ENCODE assay signal across 10 cellular contexts in the genomic region with DNA sequence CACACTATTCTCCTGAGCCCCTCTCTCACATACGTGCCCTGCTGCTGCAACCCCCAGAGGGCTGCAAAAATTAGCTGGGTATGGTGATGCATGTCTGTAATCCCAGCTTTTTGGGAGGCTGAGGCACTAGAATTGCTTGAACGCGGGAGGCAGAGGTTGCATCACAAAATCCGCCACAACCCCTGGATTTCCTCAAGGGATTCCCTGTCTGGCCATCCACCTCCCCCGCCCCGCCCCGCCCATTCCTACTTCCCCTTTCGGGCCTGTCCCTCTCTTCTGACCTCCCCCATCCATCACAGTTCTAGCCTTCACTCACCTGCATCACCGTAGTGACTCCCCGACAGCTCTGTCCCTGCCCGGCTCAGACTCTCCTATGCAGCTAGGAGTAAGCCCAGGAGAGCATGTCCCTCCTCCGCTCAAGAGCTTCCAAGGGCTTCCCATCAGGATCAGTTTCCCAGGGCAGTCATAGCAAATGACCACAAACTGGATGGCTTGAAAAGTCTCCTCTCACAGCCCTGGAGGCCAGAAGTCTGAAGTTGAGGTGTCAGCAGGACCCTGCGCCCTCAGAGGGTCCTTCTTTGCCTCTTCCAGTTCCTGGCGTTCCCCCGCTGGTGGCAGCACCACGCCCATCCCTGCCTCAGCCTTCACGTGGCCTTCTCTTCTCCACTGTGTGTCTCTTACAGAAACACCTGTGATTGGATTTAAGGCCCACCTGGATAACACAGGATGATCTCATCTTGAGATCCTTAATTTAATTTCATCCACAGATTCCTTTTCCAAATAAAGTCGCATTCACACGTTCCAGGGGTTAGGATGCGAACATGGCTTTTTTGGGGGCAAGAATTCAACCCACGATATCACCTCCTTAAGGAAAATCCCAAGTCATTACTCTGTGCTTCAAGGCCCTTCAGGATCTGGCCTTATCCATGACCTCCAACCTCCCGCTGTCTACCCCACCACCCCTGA.
DNase-seq lines count a peak whose midpoint lies in the region; ATAC-seq and TF ChIP-seq lines count a peak whose summit lies in the region.
"Had no signal": no experiment of that assay in that cellular context is flagged by ENCODE, and none has a peak within 500 bp of the region (broad histone marks: within the 10 kb centered on the region; RNA-seq: fewer than 3 reads in every experiment).

No MANE protein-coding gene starts in this region.

- H3K4me3 ChIP-seq in choroid plexus epithelial cell (ENCODE audit: low read depth, low read length): no peak overlapping the region
- no peak overlapping the region for H3K4me3 ChIP-seq in parathyroid adenoma (ENCODE audit: low read depth, low read length)

- TF ChIP-seq CTCF in choroid plexus epithelial cell (conservative IDR thresholded peaks at IDR 0.05; ENCODE audit: low read depth, low read length) (peak; percentile 15), parathyroid adenoma (IDR thresholded peaks at IDR 0.05) (no peak)

- no peak overlapping the region for H2AFZ ChIP-seq in parathyroid adenoma

- H3K9ac ChIP-seq in parathyroid adenoma: no peak overlapping the region

- no peak for ATAC-seq in HG03135 (IDR thresholded peaks at IDR 0.05; ENCODE audit: unreplicated experiment)
- ATAC-seq: T-cell had no signal

- H3K4me2 ChIP-seq in parathyroid adenoma (ENCODE audit: low read length): no peak overlapping the region

- H3K36me3 ChIP-seq in parathyroid adenoma (ENCODE audit: control insufficient read depth, insufficient read depth, low read length): no peaks in the 10 kb centered on the region

- peak; percentile 7 for DNase-seq in COLO668 (lab: John Stamatoyannopoulos, UW; ENCODE audit: unreplicated experiment)
- DNase-seq in MV-4-11 (lab: John Stamatoyannopoulos, UW): peak; percentile 75
- DNase-seq in choroid plexus epithelial cell (ENCODE audit: low read depth): no peak
- no peak for DNase-seq in anterior cingulate cortex (lab: John Stamatoyannopoulos, UW)
- no peak for DNase-seq in EL
- DNase-seq in NCI-H2029 (lab: John Stamatoyannopoulos, UW): no peak
- DNase-seq: NCI-H510A, T-cell had no signal

- H3K27ac ChIP-seq in parathyroid adenoma: peak overlapping the region; percentile 40

- no peaks in the 10 kb centered on the region for H3K4me1 ChIP-seq in parathyroid adenoma

- no peaks in the 10 kb centered on the region for H3K79me2 ChIP-seq in parathyroid adenoma

- H3K27me3 ChIP-seq in parathyroid adenoma (ENCODE audit: control insufficient read depth, insufficient read depth, low read length): no peaks in the 10 kb centered on the region

- no peaks in the 10 kb centered on the region for H3K9me3 ChIP-seq in parathyroid adenoma (ENCODE audit: control insufficient read depth, low read length)

Comparison
In these comparisons a context has a peak if more than half of its experiments do, and no peak if none do; other contexts are left out.
1. DNase-seq: peak in COLO668 (single experiment) and MV-4-11 (single experiment); none in choroid plexus epithelial cell (single experiment), anterior cingulate cortex (0 of 58), EL (single experiment) and NCI-H2029 (single experiment).